Comparison of ENCODE assay signal across 9 cellular contexts in the genomic region with DNA sequence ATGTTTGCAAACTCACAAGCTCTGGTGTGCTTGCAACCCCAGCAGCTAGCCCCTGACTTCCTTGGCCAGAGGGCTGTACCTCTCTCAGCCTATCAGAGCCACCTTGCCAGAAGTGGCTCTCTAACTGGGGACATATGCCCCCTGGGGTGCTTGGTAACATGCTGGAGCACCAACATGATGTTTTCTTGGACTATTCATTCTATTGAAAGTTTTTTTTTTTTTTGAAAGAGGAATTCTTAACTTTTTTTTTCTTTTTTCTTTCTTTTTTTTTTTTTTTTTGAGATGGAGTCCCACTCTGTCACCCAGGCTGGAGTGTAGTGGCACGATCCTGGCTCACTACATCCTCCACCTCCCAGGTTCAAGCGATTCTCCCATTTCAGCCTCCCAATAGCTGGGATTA. TPM values are rescaled to one million over a fixed set of nuclear protein-coding genes. Genes with fewer than 3 reads are reported as not detected.
"Had no signal": no experiment of that assay in that cellular context is flagged by ENCODE, and none has a peak within 500 bp of the region (broad histone marks: within the 10 kb centered on the region; RNA-seq: fewer than 3 reads in every experiment).

No MANE protein-coding gene starts in this region.

- H2AFZ ChIP-seq: GM23248 had no signal

- H3K27ac Mint-ChIP-seq: H9, HFFc6 had no signal

- DNase-seq: GOT3, H9, HFFc6, KG1 had no signal

- H3K4me3 Mint-ChIP-seq: H9, HFFc6 had no signal

- H3K4me3 ChIP-seq: GM23248, K562 had no signal

- H3K9me3 Mint-ChIP-seq: HFFc6 had no signal

- H3K27ac ChIP-seq: GM23248, HL-60 had no signal

RNA-seq across cellular contexts. Expression of a gene that starts 14.7 kb away (rescaled TPM):
- total RNA-seq: GM23248, H4, H9, HFFc6, IMR-90, K562 had no signal
